In the genomic region with DNA sequence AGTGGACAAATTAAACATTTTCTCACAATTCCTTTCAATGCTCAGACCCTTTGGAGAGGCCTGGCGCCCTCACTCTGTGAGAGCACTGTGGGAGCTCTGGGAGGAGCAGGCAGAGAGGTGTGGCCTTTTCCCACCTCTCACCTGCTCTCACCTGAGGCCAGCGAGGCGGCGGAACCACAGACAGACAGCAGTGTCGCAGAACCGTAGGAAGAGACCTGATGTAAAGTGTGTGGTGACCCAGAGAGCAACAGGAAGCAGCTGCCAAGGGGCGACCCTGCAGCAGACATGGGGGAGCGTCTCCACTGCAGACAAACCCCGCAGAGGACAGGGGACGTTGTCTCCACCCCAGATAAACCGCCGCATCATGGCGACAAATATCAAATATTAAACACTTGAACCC, we compare ENCODE assay signal across 16 cellular contexts.
"Had no signal": no experiment of that assay in that cellular context is flagged by ENCODE, and none has a peak within 500 bp of the region (broad histone marks: within the 10 kb centered on the region; RNA-seq: fewer than 3 reads in every experiment).

No MANE protein-coding gene starts in this region.

- H3K9me3 Mint-ChIP-seq: activated T-helper 2 cell treated with anti-CD3 and anti-CD28 coated beads, Interferon-gamma antibody, Interleukin-2, Interleukin-4, amounts not matched to agents 10 μg/mL and 5 μg/mL and 100 μg/mL, durations not matched to agents 14 hours and 24 hours and 36 hours; mesothelial cell of epicardium; stimulated activated naive B cell treated with anti-CD40 and anti-IgM and Interleukin-4, amounts not matched to agents 10 μg/mL and 1 μg/mL and 100 μg/mL, for 72 hours had no signal

- H3K4me3 ChIP-seq: body of pancreas, hepatocyte, spleen had no signal

- H3K4me3 Mint-ChIP-seq: mesothelial cell of epicardium; stimulated activated naive B cell treated with anti-CD40 and anti-IgM and Interleukin-4, amounts not matched to agents 10 μg/mL and 1 μg/mL and 100 μg/mL, for 72 hours had no signal

- H3K27ac ChIP-seq: hepatocyte, spleen, VCaP had no signal

- H3K27me3 ChIP-seq: body of pancreas, hepatocyte, spleen had no signal

- H3K36me3 ChIP-seq: spleen had no signal

- H3K27ac Mint-ChIP-seq: activated T-helper 2 cell treated with anti-CD3 and anti-CD28 coated beads, Interferon-gamma antibody, Interleukin-2, Interleukin-4, amounts not matched to agents 10 μg/mL and 5 μg/mL and 100 μg/mL, durations not matched to agents 14 hours and 24 hours and 36 hours; mesothelial cell of epicardium; progenitor cell of endocrine pancreas; stimulated activated naive B cell treated with anti-CD40 and anti-IgM and Interleukin-4, amounts not matched to agents 10 μg/mL and 1 μg/mL and 100 μg/mL, for 72 hours had no signal

- H3K27me3 Mint-ChIP-seq: stimulated activated naive B cell treated with anti-CD40 and anti-IgM and Interleukin-4, amounts not matched to agents 10 μg/mL and 1 μg/mL and 100 μg/mL, for 72 hours had no signal

- DNase-seq: activated CD4-positive, alpha-beta T cell treated with anti-CD3 and anti-CD28 coated beads for 48 hours; activated CD8-positive, alpha-beta memory T cell treated with anti-CD3 and anti-CD28 coated beads for 24 hours; activated naive CD4-positive, alpha-beta T cell treated with anti-CD3 and anti-CD28 coated beads, Interleukin-2, amount 50 U/mL, for 16 hours; central memory CD4-positive, alpha-beta T cell; nucleus accumbens; spleen; stimulated activated CD4-positive, alpha-beta T cell treated with anti-CD3 and anti-CD28 coated beads, Interleukin-1b, Interleukin-23, amount 100 ng/mL, for 48 hours; stimulated activated naive B cell treated with anti-CD40 and anti-IgM and Interleukin-4, amounts not matched to agents 10 μg/mL and 1 μg/mL and 100 μg/mL, for 72 hours; T1000; trophoblast cell had no signal

- ATAC-seq: stimulated activated naive B cell treated with anti-CD40 and anti-IgM and Interleukin-4, amounts not matched to agents 10 μg/mL and 1 μg/mL and 100 μg/mL, for 72 hours had no signal

- H3K36me3 Mint-ChIP-seq: mesothelial cell of epicardium; stimulated activated naive B cell treated with anti-CD40 and anti-IgM and Interleukin-4, amounts not matched to agents 10 μg/mL and 1 μg/mL and 100 μg/mL, for 72 hours had no signal

- H3K9me3 ChIP-seq: body of pancreas, spleen had no signal
